Comparison of ENCODE assay signal across 8 cellular contexts in the genomic region with DNA sequence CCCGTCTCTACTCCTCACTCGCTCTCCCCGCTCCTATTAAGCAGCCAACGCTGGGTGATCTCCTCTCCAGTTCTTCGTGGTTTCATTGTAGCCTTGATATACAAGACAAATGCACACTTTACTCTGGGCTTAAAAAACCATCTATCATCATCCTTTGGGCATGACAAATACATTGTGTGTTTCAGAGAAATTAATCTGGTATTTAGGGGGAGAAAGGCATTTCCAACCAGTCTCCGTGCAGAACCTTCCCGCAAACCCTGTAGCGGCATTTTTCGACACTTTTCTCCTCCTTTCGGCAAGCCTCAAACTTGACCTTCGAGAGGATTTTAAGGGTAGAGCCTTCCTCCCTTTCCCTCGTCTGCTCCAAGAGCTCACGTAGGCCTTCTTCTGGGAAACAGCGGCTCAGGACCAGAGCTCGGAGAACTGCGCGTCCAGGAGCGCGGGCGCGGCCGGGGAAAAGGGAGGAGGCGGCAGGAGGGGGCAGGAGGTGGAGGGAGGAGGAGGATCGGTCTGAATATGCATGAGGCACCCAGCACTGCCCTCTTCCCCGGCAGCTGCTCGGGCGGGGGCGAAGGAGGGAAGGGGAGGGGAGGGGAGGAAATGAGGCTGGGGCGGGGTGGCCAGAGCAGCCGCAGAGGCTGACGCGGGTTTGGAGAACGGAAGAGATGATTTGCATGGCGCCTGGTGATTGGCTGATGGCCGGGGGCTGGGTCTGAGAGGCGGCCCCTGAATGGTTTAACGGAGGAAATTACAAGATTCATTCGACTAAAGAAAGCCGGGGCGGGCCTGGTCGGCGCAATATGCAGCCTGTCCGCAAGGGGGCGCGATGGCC.
DNase-seq lines count a peak whose midpoint lies in the region; ATAC-seq, FAIRE-seq and TF ChIP-seq lines count a peak whose summit lies in the region.

No MANE protein-coding gene starts in this region.

- peak; percentile 64 for TF ChIP-seq CTCF in LNCAP (IDR thresholded peaks at IDR 0.05)
- peak; percentile 73 for TF ChIP-seq CTCF in fibroblast of the aortic adventitia (IDR thresholded peaks at IDR 0.05; ENCODE audit: insufficient read depth, low read length)

- H3K27ac Mint-ChIP-seq in activated T-helper 17 cell treated with anti-CD3 and anti-CD28 coated beads, Interleukin-2, amount 50 U/mL, for 72 hours = no peak overlapping the region
- no peak overlapping the region for H3K27ac Mint-ChIP-seq in natural killer cell treated with Interleukin-12 subunit alpha and Interleukin-12 subunit beta and Interleukin-15 and Interleukin-18, amount 100 ng/mL, for 72 hours
- no peak overlapping the region for H3K27ac Mint-ChIP-seq in stimulated activated naive B cell treated with anti-CD40 and anti-IgM and Interleukin-4, amounts not matched to agents 10 μg/mL and 1 μg/mL and 100 μg/mL, for 72 hours

- no peak overlapping the region for H3K4me3 Mint-ChIP-seq in activated T-helper 17 cell treated with anti-CD3 and anti-CD28 coated beads, Interleukin-2, amount 50 U/mL, for 72 hours
- no peak overlapping the region for H3K4me3 Mint-ChIP-seq in natural killer cell treated with Interleukin-12 subunit alpha and Interleukin-12 subunit beta and Interleukin-15 and Interleukin-18, amount 100 ng/mL, for 72 hours
- H3K4me3 Mint-ChIP-seq in stimulated activated naive B cell treated with anti-CD40 and anti-IgM and Interleukin-4, amounts not matched to agents 10 μg/mL and 1 μg/mL and 100 μg/mL, for 72 hours = no peak overlapping the region

- peak; percentile 96 for DNase-seq in EL
- peak; percentile 77 for DNase-seq in H54 (ENCODE audit: insufficient read length, low spot score)
- peak; percentile 85 for DNase-seq in RCC 7860 (ENCODE audit: low spot score)
- DNase-seq in fibroblast of the aortic adventitia (ENCODE audit: low read depth) = peak; percentile 95
- peak; percentile 95 for DNase-seq in natural killer cell treated with Interleukin-12 subunit alpha and Interleukin-12 subunit beta and Interleukin-15 and Interleukin-18, amount 100 ng/mL, for 72 hours (ENCODE audit: low spot score)
- DNase-seq in stimulated activated naive B cell treated with anti-CD40 and anti-IgM and Interleukin-4, amounts not matched to agents 10 μg/mL and 1 μg/mL and 100 μg/mL, for 72 hours = peak; percentile 43

- no peak for TF ChIP-seq POLR2A in H54 (IDR thresholded peaks at IDR 0.05; ENCODE audit: low read depth, low read length)

- ATAC-seq in activated T-helper 17 cell treated with anti-CD3 and anti-CD28 coated beads, Interleukin-2, amount 50 U/mL, for 72 hours (replicated peaks) = peak; percentile 96
- peak; percentile 98 for ATAC-seq in natural killer cell treated with Interleukin-12 subunit alpha and Interleukin-12 subunit beta and Interleukin-15 and Interleukin-18, amount 100 ng/mL, for 72 hours
- ATAC-seq in stimulated activated naive B cell treated with anti-CD40 and anti-IgM and Interleukin-4, amounts not matched to agents 10 μg/mL and 1 μg/mL and 100 μg/mL, for 72 hours (replicated peaks) = peak; percentile 85

- FAIRE-seq in H54 (lab: Jason Lieb, UNC) (peak; percentile 73), RCC 7860 (lab: Jason Lieb, UNC) (peak; percentile 42)

- peaks cover 3% of the 10 kb centered on the region for H3K9me3 Mint-ChIP-seq in activated T-helper 17 cell treated with anti-CD3 and anti-CD28 coated beads, Interleukin-2, amount 50 U/mL, for 72 hours
- H3K9me3 Mint-ChIP-seq in natural killer cell treated with Interleukin-12 subunit alpha and Interleukin-12 subunit beta and Interleukin-15 and Interleukin-18, amount 100 ng/mL, for 72 hours = no peaks in the 10 kb centered on the region
- peaks cover 2 to 7% of the 10 kb centered on the region in 2 donors for H3K9me3 Mint-ChIP-seq in stimulated activated naive B cell treated with anti-CD40 and anti-IgM and Interleukin-4, amounts not matched to agents 10 μg/mL and 1 μg/mL and 100 μg/mL, for 72 hours

- H3K4me1 Mint-ChIP-seq in activated T-helper 17 cell treated with anti-CD3 and anti-CD28 coated beads, Interleukin-2, amount 50 U/mL, for 72 hours = peaks cover 5% of the 10 kb centered on the region
- H3K4me1 Mint-ChIP-seq in natural killer cell treated with Interleukin-12 subunit alpha and Interleukin-12 subunit beta and Interleukin-15 and Interleukin-18, amount 100 ng/mL, for 72 hours (ENCODE audit: low read depth in 2 of 2) = peaks cover 13 to 15% of the 10 kb centered on the region in 2 donors
- peaks cover 9 to 11% of the 10 kb centered on the region in 2 donors for H3K4me1 Mint-ChIP-seq in stimulated activated naive B cell treated with anti-CD40 and anti-IgM and Interleukin-4, amounts not matched to agents 10 μg/mL and 1 μg/mL and 100 μg/mL, for 72 hours

- no peaks in the 10 kb centered on the region for H3K36me3 Mint-ChIP-seq in activated T-helper 17 cell treated with anti-CD3 and anti-CD28 coated beads, Interleukin-2, amount 50 U/mL, for 72 hours (ENCODE audit: low read depth)
- no peaks in the 10 kb centered on the region for H3K36me3 Mint-ChIP-seq in natural killer cell treated with Interleukin-12 subunit alpha and Interleukin-12 subunit beta and Interleukin-15 and Interleukin-18, amount 100 ng/mL, for 72 hours
- no peaks in the 10 kb centered on the region for H3K36me3 Mint-ChIP-seq in stimulated activated naive B cell treated with anti-CD40 and anti-IgM and Interleukin-4, amounts not matched to agents 10 μg/mL and 1 μg/mL and 100 μg/mL, for 72 hours

- peak overlapping the region; percentile 71 for H3K4me3 ChIP-seq in fibroblast of the aortic adventitia (ENCODE audit: low read depth, low read length)

- H3K27me3 Mint-ChIP-seq in activated T-helper 17 cell treated with anti-CD3 and anti-CD28 coated beads, Interleukin-2, amount 50 U/mL, for 72 hours = peaks cover 30% of the 10 kb centered on the region
- peaks cover 24 to 43% of the 10 kb centered on the region in 2 donors for H3K27me3 Mint-ChIP-seq in natural killer cell treated with Interleukin-12 subunit alpha and Interleukin-12 subunit beta and Interleukin-15 and Interleukin-18, amount 100 ng/mL, for 72 hours
- H3K27me3 Mint-ChIP-seq in stimulated activated naive B cell treated with anti-CD40 and anti-IgM and Interleukin-4, amounts not matched to agents 10 μg/mL and 1 μg/mL and 100 μg/mL, for 72 hours = peaks cover 26 to 30% of the 10 kb centered on the region in 2 donors

Comparison
In these comparisons a context has a peak if more than half of its experiments do, and no peak if none do; other contexts are left out.
1. Peak in every context shown above with its lines: DNase-seq, ATAC-seq and H3K4me3 ChIP-seq.
2. DNase-seq: peak in every context shown above with its lines; median percentile 96 in EL; 95 in fibroblast of the aortic adventitia; 95 in natural killer cell treated with Interleukin-12 subunit alpha and Interleukin-12 subunit beta and Interleukin-15 and Interleukin-18, amount 100 ng/mL, for 72 hours; 85 in RCC 7860; 77 in H54; 43 in stimulated activated naive B cell treated with anti-CD40 and anti-IgM and Interleukin-4, amounts not matched to agents 10 μg/mL and 1 μg/mL and 100 μg/mL, for 72 hours.